ENCODE assay signal across 1 cellular context in the genomic region with DNA sequence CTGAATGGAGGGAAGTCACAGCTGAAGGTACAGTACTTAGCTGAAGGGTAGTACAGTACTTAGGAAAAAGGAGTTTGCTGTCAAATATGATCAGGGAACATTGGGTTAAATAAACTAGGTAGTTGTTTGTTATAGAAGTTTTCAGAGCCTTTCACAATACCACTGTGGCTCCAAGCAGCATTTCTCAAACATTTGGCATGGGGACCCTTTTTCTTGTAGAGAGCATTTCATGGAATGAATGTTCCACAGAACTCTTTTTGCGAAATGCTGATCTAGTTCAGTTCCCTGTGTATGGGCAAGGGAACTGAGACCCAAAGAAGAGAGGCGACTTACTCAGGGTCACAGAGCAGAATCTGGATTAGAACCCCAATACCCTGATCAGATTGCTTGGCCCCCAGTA.
TF ChIP-seq lines count a peak whose summit lies in the region.

No MANE protein-coding gene starts in this region.

TF ChIP-seq in GM23338, 12 proteins besides CTCF, POLR2A, EP300 and RAD21 (continued from another document):
- TF ChIP-seq, protein P1, sequence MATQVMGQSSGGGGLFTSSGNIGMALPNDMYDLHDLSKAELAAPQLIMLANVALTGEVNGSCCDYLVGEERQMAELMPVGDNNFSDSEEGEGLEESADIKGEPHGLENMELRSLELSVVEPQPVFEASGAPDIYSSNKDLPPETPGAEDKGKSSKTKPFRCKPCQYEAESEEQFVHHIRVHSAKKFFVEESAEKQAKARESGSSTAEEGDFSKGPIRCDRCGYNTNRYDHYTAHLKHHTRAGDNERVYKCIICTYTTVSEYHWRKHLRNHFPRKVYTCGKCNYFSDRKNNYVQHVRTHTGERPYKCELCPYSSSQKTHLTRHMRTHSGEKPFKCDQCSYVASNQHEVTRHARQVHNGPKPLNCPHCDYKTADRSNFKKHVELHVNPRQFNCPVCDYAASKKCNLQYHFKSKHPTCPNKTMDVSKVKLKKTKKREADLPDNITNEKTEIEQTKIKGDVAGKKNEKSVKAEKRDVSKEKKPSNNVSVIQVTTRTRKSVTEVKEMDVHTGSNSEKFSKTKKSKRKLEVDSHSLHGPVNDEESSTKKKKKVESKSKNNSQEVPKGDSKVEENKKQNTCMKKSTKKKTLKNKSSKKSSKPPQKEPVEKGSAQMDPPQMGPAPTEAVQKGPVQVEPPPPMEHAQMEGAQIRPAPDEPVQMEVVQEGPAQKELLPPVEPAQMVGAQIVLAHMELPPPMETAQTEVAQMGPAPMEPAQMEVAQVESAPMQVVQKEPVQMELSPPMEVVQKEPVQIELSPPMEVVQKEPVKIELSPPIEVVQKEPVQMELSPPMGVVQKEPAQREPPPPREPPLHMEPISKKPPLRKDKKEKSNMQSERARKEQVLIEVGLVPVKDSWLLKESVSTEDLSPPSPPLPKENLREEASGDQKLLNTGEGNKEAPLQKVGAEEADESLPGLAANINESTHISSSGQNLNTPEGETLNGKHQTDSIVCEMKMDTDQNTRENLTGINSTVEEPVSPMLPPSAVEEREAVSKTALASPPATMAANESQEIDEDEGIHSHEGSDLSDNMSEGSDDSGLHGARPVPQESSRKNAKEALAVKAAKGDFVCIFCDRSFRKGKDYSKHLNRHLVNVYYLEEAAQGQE (IDR thresholded peaks at IDR 0.05; ENCODE audit: unreplicated experiment): no peak
- TF ChIP-seq EZH2phosphoT487 (IDR thresholded peaks at IDR 0.05; ENCODE audit: unreplicated experiment): no peak
TF ChIP-seq in GM23338: peak in this region for 0.
